ENCODE assay signal across 8 cellular contexts in the genomic region with DNA sequence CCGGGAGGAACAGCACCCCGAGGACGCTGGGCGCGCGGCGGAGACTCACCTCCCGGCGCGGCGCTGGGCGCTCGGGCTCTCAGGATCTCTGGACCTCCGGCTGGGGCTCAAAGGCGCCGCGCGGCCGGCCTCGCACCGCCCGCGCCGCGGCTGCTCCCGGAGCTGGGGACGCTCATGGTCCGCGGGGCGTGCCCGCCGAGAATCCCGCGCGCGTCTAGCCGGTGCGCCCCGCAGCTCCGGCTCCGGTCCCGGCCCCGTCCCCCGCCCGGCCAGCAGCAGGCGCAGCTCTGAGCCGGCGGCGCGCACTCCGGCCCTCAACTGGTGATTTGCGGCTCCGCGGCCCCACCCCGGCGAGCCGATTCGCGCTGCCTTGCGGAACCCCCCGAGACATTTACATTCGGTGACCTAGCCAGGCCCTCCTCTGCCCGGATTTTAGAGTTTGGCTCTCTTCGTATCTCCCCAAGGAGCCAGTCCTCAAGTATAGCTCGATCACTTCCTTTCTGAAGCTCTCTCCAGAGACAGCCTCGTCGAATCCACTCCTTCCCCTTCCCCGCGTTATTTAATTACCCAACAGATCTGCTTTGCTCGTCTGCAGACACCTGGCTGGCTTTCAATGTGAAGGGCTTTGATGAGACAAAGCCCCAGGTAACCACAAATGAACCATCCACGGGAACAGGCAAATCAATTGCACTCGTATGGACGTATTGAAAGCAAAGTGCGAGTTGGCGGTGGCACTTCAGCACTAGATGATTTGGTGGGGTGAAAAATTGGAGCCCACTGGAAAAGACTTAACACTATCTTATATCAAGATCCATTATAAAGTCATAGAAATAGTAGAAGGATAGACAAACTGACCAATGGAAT. TPM values are rescaled to one million over a fixed set of nuclear protein-coding genes. Genes with fewer than 3 reads are reported as not detected.
DNase-seq lines count a peak whose midpoint lies in the region; ATAC-seq, FAIRE-seq and TF ChIP-seq lines count a peak whose summit lies in the region.

A gene (minus strand): TSS at position 289 of the 864 bp plus-strand sequence. CDS start 6,907 bp downstream, outside the sequence.

- TF ChIP-seq CTCF in AG09319 (IDR thresholded peaks at IDR 0.05; ENCODE audit: low read depth, low read length) (peak; percentile 10; the same call in 1 of the 2 replicates), GM13977 (IDR thresholded peaks at IDR 0.05; ENCODE audit: extremely low read depth, insufficient read depth, missing control alignments) (peak; percentile 53), nephron (IDR thresholded peaks at IDR 0.05; ENCODE audit: unreplicated experiment in 3 of 3) (peak; percentile 15 to 31 (median 21))

- peak; percentile 71 for ATAC-seq in HG02678 (IDR thresholded peaks at IDR 0.05; ENCODE audit: unreplicated experiment)

- H3K27me3 Mint-ChIP-seq in activated T-helper 1 cell treated with anti-CD3 and anti-CD28 coated beads, Interleukin-12 subunit alpha, Interleukin-12 subunit beta, Interleukin-2, Interleukin-4 antibody, amounts not matched to agents 30 ng/mL and 10 ng/mL and 1 ng/mL, durations not matched to agents 14 hours and 24 hours and 36 hours (ENCODE audit: insufficient read depth), result peaks cover 76% of the 10 kb centered on the region
- peaks cover 32% of the 10 kb centered on the region for H3K27me3 Mint-ChIP-seq in nephron (ENCODE audit: low read depth)

- H3K4me1 Mint-ChIP-seq in activated T-helper 1 cell treated with anti-CD3 and anti-CD28 coated beads, Interleukin-12 subunit alpha, Interleukin-12 subunit beta, Interleukin-2, Interleukin-4 antibody, amounts not matched to agents 30 ng/mL and 10 ng/mL and 1 ng/mL, durations not matched to agents 14 hours and 24 hours and 36 hours (ENCODE audit: low read depth), result peaks cover 12% of the 10 kb centered on the region
- peaks cover 39% of the 10 kb centered on the region for H3K4me1 Mint-ChIP-seq in nephron

- H3K9me3 Mint-ChIP-seq in activated T-helper 1 cell treated with anti-CD3 and anti-CD28 coated beads, Interleukin-12 subunit alpha, Interleukin-12 subunit beta, Interleukin-2, Interleukin-4 antibody, amounts not matched to agents 30 ng/mL and 10 ng/mL and 1 ng/mL, durations not matched to agents 14 hours and 24 hours and 36 hours, result no peaks in the 10 kb centered on the region
- H3K9me3 Mint-ChIP-seq in nephron, result no peaks in the 10 kb centered on the region

- in situ Hi-C loops in GM13977 (cut with MboI; ENCODE audit: low pct_unique_long_range_greater_than_20kb, low sequenced_read_pairs, unreplicated experiment), result no loop called here

- no peak for DNase-seq in AG09319 (ENCODE audit: extremely low read depth, low read depth)
- peak; percentile 83 for DNase-seq in GM13977 (ENCODE audit: low spot score)
- peak; percentile 28 to 63 for DNase-seq in NCI-H187 (lab: John Stamatoyannopoulos, UW)
- DNase-seq in activated T-helper 1 cell treated with anti-CD3 and anti-CD28 coated beads, Interleukin-12 subunit alpha, Interleukin-12 subunit beta, Interleukin-2, Interleukin-4 antibody, amounts not matched to agents 30 ng/mL and 10 ng/mL and 1 ng/mL, durations not matched to agents 14 hours and 24 hours and 36 hours (ENCODE audit: low spot score), result no peak
- DNase-seq in frontal cortex (ENCODE audit: low spot score in 2 of 2), result peak; percentile 63 to 69
- DNase-seq in HTR-8/SVneo (ENCODE audit: insufficient read length, low spot score), result no peak

- FAIRE-seq in frontal cortex (lab: Jason Lieb, UNC), result no peak
- FAIRE-seq in HTR-8/SVneo (lab: Jason Lieb, UNC), result no peak

- peak within 1 kb of the TSS; percentile 84 for H3K4me3 Mint-ChIP-seq in activated T-helper 1 cell treated with anti-CD3 and anti-CD28 coated beads, Interleukin-12 subunit alpha, Interleukin-12 subunit beta, Interleukin-2, Interleukin-4 antibody, amounts not matched to agents 30 ng/mL and 10 ng/mL and 1 ng/mL, durations not matched to agents 14 hours and 24 hours and 36 hours
- peak within 1 kb of the TSS; percentile 84 to 94 (median 91) for H3K4me3 Mint-ChIP-seq in nephron

- peak within 1 kb of the TSS; percentile 2 for H3K27ac Mint-ChIP-seq in activated T-helper 1 cell treated with anti-CD3 and anti-CD28 coated beads, Interleukin-12 subunit alpha, Interleukin-12 subunit beta, Interleukin-2, Interleukin-4 antibody, amounts not matched to agents 30 ng/mL and 10 ng/mL and 1 ng/mL, durations not matched to agents 14 hours and 24 hours and 36 hours
- H3K27ac Mint-ChIP-seq in nephron, result peak within 1 kb of the TSS; percentile 78 to 93 (median 91)

- intact Hi-C loops in activated T-helper 1 cell treated with anti-CD3 and anti-CD28 coated beads, Interleukin-12 subunit alpha, Interleukin-12 subunit beta, Interleukin-2, Interleukin-4 antibody, amounts not matched to agents 30 ng/mL and 10 ng/mL and 1 ng/mL, durations not matched to agents 14 hours and 24 hours and 36 hours (cut with micrococcal nuclease), result loop anchor here (5.0 kb wide), 3 partner anchors 36 to 166 kb away; no protein-coding TSS in a partner anchor

- H3K36me3 Mint-ChIP-seq in activated T-helper 1 cell treated with anti-CD3 and anti-CD28 coated beads, Interleukin-12 subunit alpha, Interleukin-12 subunit beta, Interleukin-2, Interleukin-4 antibody, amounts not matched to agents 30 ng/mL and 10 ng/mL and 1 ng/mL, durations not matched to agents 14 hours and 24 hours and 36 hours (ENCODE audit: low read depth), result peaks cover 4% of the 10 kb centered on the region
- H3K36me3 Mint-ChIP-seq in nephron (ENCODE audit: low read depth), result peaks cover 6% of the 10 kb centered on the region

RNA-seq across cellular contexts. Expression of the gene that starts here (rescaled TPM):
- total RNA-seq in activated T-helper 1 cell treated with anti-CD3 and anti-CD28 coated beads, Interleukin-12 subunit alpha, Interleukin-12 subunit beta, Interleukin-2, Interleukin-4 antibody, amounts not matched to agents 30 ng/mL and 10 ng/mL and 1 ng/mL, durations not matched to agents 14 hours and 24 hours and 36 hours, result 0.29 and 1.1 TPM in 2 replicates
- 4.1 TPM for total RNA-seq in frontal cortex

Comparison
In these comparisons a context has a peak if more than half of its experiments do, and no peak if none do; other contexts are left out.
1. DNase-seq: peak in GM13977 (single experiment), NCI-H187 (2 of 2) and frontal cortex (2 of 2); none in AG09319 (single experiment), activated T-helper 1 cell treated with anti-CD3 and anti-CD28 coated beads, Interleukin-12 subunit alpha, Interleukin-12 subunit beta, Interleukin-2, Interleukin-4 antibody, amounts not matched to agents 30 ng/mL and 10 ng/mL and 1 ng/mL, durations not matched to agents 14 hours and 24 hours and 36 hours (single experiment) and HTR-8/SVneo (single experiment).
2. Peak in every context shown above with its lines, with median percentiles within 50 percentile points of each other: CTCF ChIP-seq.